8 cellular contexts compared by ENCODE assay signal in genomic region chr5:159106569-159107282, GRCh38. TPM values are rescaled to one million over a fixed set of nuclear protein-coding genes. Genes with fewer than 3 reads are reported as not detected.
DNase-seq lines count a peak whose midpoint lies in the region; ATAC-seq and FAIRE-seq lines count a peak whose summit lies in the region.

No MANE protein-coding gene starts in this region.

- peak overlapping the region; percentile 89 for H3K4me3 Mint-ChIP-seq in T-helper 17 cell

- H3K36me3 ChIP-seq in iPS-18a (ENCODE audit: control insufficient read depth, low read depth, low read length) (no peaks in the 10 kb centered on the region), small intestine (ENCODE audit: control insufficient read depth in 2 of 2, insufficient read depth in 2 of 2, low read length in 2 of 2) (no peaks in the 10 kb centered on the region)

- no peak for FAIRE-seq in small intestine (lab: Jason Lieb, UNC)

- 4 to 7% (median 5%) methylated on average over 39 of the region's 39 CpGs for WGBS in small intestine, 3 donors

- peaks cover 3% of the 10 kb centered on the region for H3K36me3 Mint-ChIP-seq in T-helper 17 cell (ENCODE audit: low read depth)

- peaks cover 73% of the 10 kb centered on the region for H3K27me3 Mint-ChIP-seq in T-helper 17 cell

- H3K9me3 ChIP-seq in T-helper 17 cell (ENCODE audit: control insufficient read depth, low read length, poor library complexity, severe bottlenecking) (peaks cover 2% of the 10 kb centered on the region), iPS-18a (ENCODE audit: control insufficient read depth, low read depth, low read length) (no peaks in the 10 kb centered on the region), small intestine (ENCODE audit: control insufficient read depth, low read depth) (no peaks in the 10 kb centered on the region)

- no peak overlapping the region for H3K27ac Mint-ChIP-seq in T-helper 17 cell

- DNase-seq in GDM1 (lab: John Stamatoyannopoulos, UW), result peak; percentile 42
- peak; percentile 61 for DNase-seq in LHCN-M2 (ENCODE audit: low read depth)
- DNase-seq in T-helper 17 cell, result peak; percentile 38 to 56 (median 47)
- DNase-seq in astrocyte of the hippocampus (ENCODE audit: low read depth, low spot score), result peak; percentile 87
- DNase-seq in small intestine, result peak; percentile 37
- DNase-seq in NCI-H128 (lab: John Stamatoyannopoulos, UW; ENCODE audit: unreplicated experiment), result no peak

- H3K4me1 ChIP-seq in iPS-18a (ENCODE audit: control insufficient read depth, low read depth, low read length), result peaks cover 18% of the 10 kb centered on the region
- H3K4me1 ChIP-seq in small intestine (ENCODE audit: control insufficient read depth in 2 of 2, insufficient read depth in 1 of 2, low read depth in 1 of 2, low read length in 1 of 2), result no peaks in the 10 kb centered on the region

- no peak overlapping the region for H3K27ac ChIP-seq in iPS-18a (ENCODE audit: low read length)
- no peak overlapping the region for H3K27ac ChIP-seq in small intestine (ENCODE audit: low read depth in 1 of 2, low read length in 1 of 2)

- H3K27me3 ChIP-seq in iPS-18a (ENCODE audit: control insufficient read depth, insufficient read depth, low read length) (peaks cover 61% of the 10 kb centered on the region), small intestine (ENCODE audit: control insufficient read depth in 2 of 2, insufficient read depth in 2 of 2, low read length in 2 of 2) (peaks cover 15 to 32% of the 10 kb centered on the region in 2 donors)

- H3K4me3 ChIP-seq in iPS-18a (ENCODE audit: low read length), result peak overlapping the region; percentile 53
- no peak overlapping the region for H3K4me3 ChIP-seq in small intestine (ENCODE audit: low read depth in 1 of 2, low read length in 2 of 2)

- ATAC-seq in GM21786 (IDR thresholded peaks at IDR 0.05; ENCODE audit: unreplicated experiment) (peak; percentile 58), T-helper 17 cell (peak; percentile 80)

- no peak overlapping the region for H3K9ac ChIP-seq in iPS-18a (ENCODE audit: low read length)

- peaks cover 17% of the 10 kb centered on the region for H3K4me1 Mint-ChIP-seq in T-helper 17 cell

RNA-seq across cellular contexts. Expression of gene EBF1, which starts 7.0 kb away (rescaled TPM):
- 2.8 and 3.3 TPM in 2 replicates for total RNA-seq in LHCN-M2 (2014; rRNA removed)
- polyA plus RNA-seq in LHCN-M2 (2012), result 1.4 TPM
- 1 to 10 TPM in 1 of 2 donors, not detected in 1; 2.3 TPM for total RNA-seq in T-helper 17 cell
- polyA plus RNA-seq in small intestine, result 1 to 10 TPM in 1 of 3 donors, under 1 TPM in 1, not detected in 1; 0.54 to 6.2 TPM
